26 cellular contexts compared by ENCODE assay signal in genomic region chr13:57787058-57787791, GRCh38.
DNase-seq lines count a peak whose midpoint lies in the region; ATAC-seq, FAIRE-seq and TF ChIP-seq lines count a peak whose summit lies in the region.
"Had no signal": no experiment of that assay in that cellular context is flagged by ENCODE, and none has a peak within 500 bp of the region (broad histone marks: within the 10 kb centered on the region; RNA-seq: fewer than 3 reads in every experiment).

No MANE protein-coding gene starts in this region.

- H3K36me3 ChIP-seq in kidney (ENCODE audit: control insufficient read depth in 1 of 2, insufficient read depth in 2 of 2, low read length in 2 of 2) = no peaks in the 10 kb centered on the region
- H3K36me3 ChIP-seq: tibial nerve had no signal

- H3K27ac ChIP-seq in kidney (ENCODE audit: low read depth in 2 of 2, low read length in 2 of 2) = no peak overlapping the region
- H3K27ac ChIP-seq: tibial nerve had no signal

- H3K9me3 ChIP-seq in kidney (ENCODE audit: control insufficient read depth in 1 of 2, low read length in 2 of 2) = no peaks in the 10 kb centered on the region
- H3K9me3 ChIP-seq: tibial nerve had no signal

- no peak overlapping the region for H3K4me3 ChIP-seq in kidney (ENCODE audit: low read length in 2 of 2)
- H3K4me3 ChIP-seq: tibial nerve had no signal

- intact Hi-C loops in kidney (cut with DNase I) = no loop called here

- H3K4me1 ChIP-seq in kidney (ENCODE audit: control insufficient read depth in 1 of 2, insufficient read depth in 1 of 2, low read depth in 1 of 2, low read length in 2 of 2) = no peaks in the 10 kb centered on the region
- H3K4me1 ChIP-seq: tibial nerve had no signal

- DNase-seq in DMS153 (lab: John Stamatoyannopoulos, UW) (peak; percentile 65), NCI-H1105 (lab: John Stamatoyannopoulos, UW) (peak; percentile 59), SK-N-DZ (ENCODE audit: low spot score) (peak; percentile 53), kidney (peak; percentile 40), left lobe of liver (ENCODE audit: low spot score) (no peak)
- no peak for DNase-seq in stimulated activated naive CD8-positive, alpha-beta T cell treated with anti-CD3 and anti-CD28 coated beads, Interleukin-15, Interleukin-2, amounts not matched to agents 100 U/mL and 50 U/mL, for 24 hours
- DNase-seq: activated CD8-positive, alpha-beta memory T cell treated with anti-CD3 and anti-CD28 coated beads for 24 hours; activated naive CD4-positive, alpha-beta T cell treated with anti-CD3 and anti-CD28 coated beads, Interleukin-2, amount 50 U/mL, for 16 hours; activated T-cell treated with anti-CD3 and anti-CD28 coated beads, Interleukin-2, amount 50 U/mL, for 48 hours; anterior cingulate cortex; CD4-positive, alpha-beta T cell; central memory CD4-positive, alpha-beta T cell; DMS79 treated with DMSO at 0.1 percent for 48 hours; IMR-90; left cardiac atrium; mesenchymal stem cell; natural killer cell; NCI-H1694; NCI-H345; stimulated activated naive CD4-positive, alpha-beta T cell treated with Interleukin-2 at 50 U/mL for 16 hours; T-helper 9 cell had no signal

- no peak overlapping the region for H3K9ac ChIP-seq in kidney (ENCODE audit: low read length in 2 of 2)

- TF ChIP-seq CTCF in kidney (IDR thresholded peaks at IDR 0.05; ENCODE audit: borderline replicate concordance, extremely low read depth, insufficient read depth) = no peak

- no peak for FAIRE-seq in kidney (lab: Jason Lieb, UNC)

- ATAC-seq in GM21619 (IDR thresholded peaks at IDR 0.05; ENCODE audit: unreplicated experiment) = no peak
- ATAC-seq in left lobe of liver = no peak
- ATAC-seq in GM21515 (IDR thresholded peaks at IDR 0.05; ENCODE audit: unreplicated experiment) = no peak
- ATAC-seq in stimulated activated naive CD8-positive, alpha-beta T cell treated with anti-CD3 and anti-CD28 coated beads, Interleukin-15, Interleukin-2, amounts not matched to agents 100 U/mL and 50 U/mL, for 24 hours = no peak
- ATAC-seq: activated CD4-positive, CD25-positive, alpha-beta regulatory T cell treated with anti-CD3 and anti-CD28 coated beads, Interleukin-2, amount 50 U/mL, for 24 hours; left cardiac atrium; natural killer cell; SK-N-SH treated with all-trans-retinoic acid at 6 μM for 48 hours had no signal

Comparison
In these comparisons a context has a peak if more than half of its experiments do, and no peak if none do; other contexts are left out.
1. DNase-seq: peak in DMS153 (single experiment), NCI-H1105 (single experiment), SK-N-DZ (single experiment) and kidney (single experiment); none in left lobe of liver (single experiment) and stimulated activated naive CD8-positive, alpha-beta T cell treated with anti-CD3 and anti-CD28 coated beads, Interleukin-15, Interleukin-2, amounts not matched to agents 100 U/mL and 50 U/mL, for 24 hours (single experiment).